Comparison of ENCODE assay signal across 18 cellular contexts in the genomic region with DNA sequence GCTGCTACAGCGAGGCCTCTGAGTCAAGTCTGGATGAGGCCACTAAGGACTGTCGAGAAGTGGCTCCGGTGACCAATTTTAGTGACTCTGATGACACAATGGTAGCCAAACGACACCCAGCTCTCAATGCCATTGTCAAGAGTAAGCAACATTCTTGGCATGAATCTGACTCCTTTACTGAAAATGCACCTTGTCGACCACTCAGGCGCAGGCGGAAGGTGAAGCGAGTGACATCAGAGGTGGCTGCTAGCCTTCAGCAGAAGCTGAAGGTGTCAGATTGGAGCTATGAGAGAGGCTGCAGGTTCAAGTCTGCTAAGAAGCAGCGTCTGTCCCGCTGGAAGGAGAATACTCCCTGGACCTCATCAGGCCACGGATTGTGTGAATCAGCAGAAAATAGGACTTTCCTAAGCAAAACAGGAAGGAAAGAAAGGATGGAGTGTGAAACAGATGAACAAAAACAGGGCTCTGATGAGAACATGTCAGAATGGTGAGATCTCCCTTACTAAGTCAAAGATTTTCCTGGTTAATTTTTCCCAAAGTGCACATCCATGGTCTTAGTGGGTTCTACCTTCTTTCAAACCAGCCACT. TPM values are rescaled to one million over a fixed set of nuclear protein-coding genes. Genes with fewer than 3 reads are reported as not detected.
DNase-seq lines count a peak whose midpoint lies in the region; ATAC-seq and TF ChIP-seq lines count a peak whose summit lies in the region.
"Had no signal": no experiment of that assay in that cellular context is flagged by ENCODE, and none has a peak within 500 bp of the region (broad histone marks: within the 10 kb centered on the region; RNA-seq: fewer than 3 reads in every experiment).

No MANE protein-coding gene starts in this region.

- H3K4me3 ChIP-seq in OCI-LY7 (ENCODE audit: low read depth, low read length, poor library complexity, severe bottlenecking) = peak overlapping the region; percentile 43
- peak overlapping the region in 1 of 4 donors; percentile 24 for H3K4me3 ChIP-seq in gastrocnemius medialis
- no peak overlapping the region for H3K4me3 ChIP-seq in tibial nerve
- H3K4me3 ChIP-seq: colonic mucosa had no signal

- H3K27me3 Mint-ChIP-seq in activated CD4-positive, alpha-beta T cell treated with anti-CD3 and anti-CD28 coated beads for 36 hours = no peaks in the 10 kb centered on the region
- no peaks in the 10 kb centered on the region for H3K27me3 Mint-ChIP-seq in effector memory CD8-positive, alpha-beta T cell

- in situ Hi-C loops in gastrocnemius medialis (cut with MboI; ENCODE audit: low sequenced_read_pairs in 4 of 4) = no loop called here

- no peak for DNase-seq in activated CD4-positive, alpha-beta T cell treated with anti-CD3 and anti-CD28 coated beads for 36 hours
- DNase-seq in activated CD4-positive, alpha-beta T cell treated with anti-CD3 and anti-CD28 coated beads for 1 hour = no peak
- no peak for DNase-seq in OCI-LY7 (ENCODE audit: low spot score)
- no peak for DNase-seq in effector memory CD8-positive, alpha-beta T cell
- DNase-seq in gastrocnemius medialis = no peak
- no peak for DNase-seq in cortex of kidney (lab: John Stamatoyannopoulos, UW)
- DNase-seq in tibial nerve (ENCODE audit: low spot score in 2 of 2) = no peak
- no peak for DNase-seq in GM19238 (ENCODE audit: insufficient read length, low spot score)
- DNase-seq: activated naive CD4-positive, alpha-beta T cell; colonic mucosa; foreskin fibroblast; GDM1; left cardiac atrium; NCI-H2081 treated with DMSO at 0.1 percent for 48 hours; stimulated activated CD4-positive, alpha-beta T cell treated with anti-CD3 and anti-CD28 coated beads, Interleukin-2, amount 100 ng/mL, for 24 hours had no signal

- H3K4me1 Mint-ChIP-seq in activated CD4-positive, alpha-beta T cell treated with anti-CD3 and anti-CD28 coated beads for 36 hours = peaks cover 67% of the 10 kb centered on the region
- peaks cover 50 to 79% of the 10 kb centered on the region in 2 donors for H3K4me1 Mint-ChIP-seq in effector memory CD8-positive, alpha-beta T cell (ENCODE audit: low read depth in 2 of 2)

- no peak for TF ChIP-seq EP300 in tibial nerve (IDR thresholded peaks at IDR 0.05)

- no peak overlapping the region for H3K27ac ChIP-seq in OCI-LY7 (ENCODE audit: low read depth, low read length, poor library complexity, severe bottlenecking)
- H3K27ac ChIP-seq in gastrocnemius medialis = peak overlapping the region in 3 of 4 donors; percentile 93 to 95 (median 95)
- H3K27ac ChIP-seq in tibial nerve = no peak overlapping the region
- H3K27ac ChIP-seq: colonic mucosa, parathyroid adenoma, VCaP had no signal

- ATAC-seq in activated CD4-positive, alpha-beta T cell treated with anti-CD3 and anti-CD28 coated beads for 36 hours = no peak
- no peak for ATAC-seq in effector memory CD8-positive, alpha-beta T cell (replicated peaks)
- no peak for ATAC-seq in gastrocnemius medialis
- ATAC-seq: left cardiac atrium, Panc1 had no signal

- H3K4me1 ChIP-seq in OCI-LY7 (ENCODE audit: insufficient read depth, low read length, poor library complexity, severe bottlenecking) = peaks cover 57% of the 10 kb centered on the region
- peaks cover 62% of the 10 kb centered on the region in 2 donors for H3K4me1 ChIP-seq in gastrocnemius medialis
- H3K4me1 ChIP-seq in tibial nerve = peaks cover 0 to 71% (median 41%) of the 10 kb centered on the region in 4 donors

- TF ChIP-seq CTCF in OCI-LY7 (conservative IDR thresholded peaks at IDR 0.05; ENCODE audit: low read length) (no peak), gastrocnemius medialis (IDR thresholded peaks at IDR 0.05 in 4 of 5, conservative IDR thresholded peaks at IDR 0.05 in 1 of 5) (no peak), tibial nerve (IDR thresholded peaks at IDR 0.05) (no peak)

- intact Hi-C loops in activated CD4-positive, alpha-beta T cell treated with anti-CD3 and anti-CD28 coated beads for 36 hours (cut with DNase I, micrococcal nuclease) = loop anchor here in 1 of 2 experiments (5.0 to 10.0 kb wide), 4 partner anchors 870 to 1303 kb away; partner anchors contain the start of genes AHSA1, CIPC, EIF2B2 and IRF2BPL
- intact Hi-C loops in OCI-LY7 (cut with micrococcal nuclease; ENCODE audit: unreplicated experiment) (no loop called here), gastrocnemius medialis (cut with DNase I; ENCODE audit: low total_unique reads) (loop anchor here (2.0 to 10.0 kb wide), 5 partner anchors 158 to 1160 kb away; partner anchors contain the start of gene IFT43)

- WGBS in tibial nerve, 2 donors = 92 to 93% methylated on average over 11 of the region's 11 CpGs

- no peak overlapping the region for H2AFZ ChIP-seq in OCI-LY7 (ENCODE audit: low read length)
- H2AFZ ChIP-seq: parathyroid adenoma had no signal

- H3K4me3 Mint-ChIP-seq in activated CD4-positive, alpha-beta T cell treated with anti-CD3 and anti-CD28 coated beads for 36 hours = peak overlapping the region; percentile 42
- H3K4me3 Mint-ChIP-seq in effector memory CD8-positive, alpha-beta T cell = peak overlapping the region; percentile 38 to 94

- no peaks in the 10 kb centered on the region for H3K9me2 ChIP-seq in OCI-LY7 (ENCODE audit: insufficient read depth, low read length)

- H3K36me3 ChIP-seq in OCI-LY7 (ENCODE audit: insufficient read depth, low read length) (peaks cover 57% of the 10 kb centered on the region), gastrocnemius medialis (peaks cover 0 to 25% of the 10 kb centered on the region in 2 donors), tibial nerve (peaks cover 0 to 28% (median 9%) of the 10 kb centered on the region in 3 donors)
- H3K36me3 ChIP-seq: colonic mucosa had no signal

- H3K9me3 ChIP-seq in OCI-LY7 (ENCODE audit: low read length) (0 out of 2 replicates have a peak, but pooled peaks cover 5% of the 10 kb centered on the region), gastrocnemius medialis (no peaks in the 10 kb centered on the region), tibial nerve (no peaks in the 10 kb centered on the region)
- H3K9me3 ChIP-seq: colonic mucosa had no signal

- peaks cover 10% of the 10 kb centered on the region for H3K9me3 Mint-ChIP-seq in activated CD4-positive, alpha-beta T cell treated with anti-CD3 and anti-CD28 coated beads for 36 hours (ENCODE audit: low read depth)
- H3K9me3 Mint-ChIP-seq in effector memory CD8-positive, alpha-beta T cell = no peaks in the 10 kb centered on the region

- H4K20me1 ChIP-seq in OCI-LY7 (ENCODE audit: insufficient read depth, low read length) = peaks cover 35% of the 10 kb centered on the region

- TF ChIP-seq POLR2A in gastrocnemius medialis (IDR thresholded peaks at IDR 0.05) (no peak), tibial nerve (IDR thresholded peaks at IDR 0.05) (no peak)

- peaks cover 53% of the 10 kb centered on the region for H3K36me3 Mint-ChIP-seq in activated CD4-positive, alpha-beta T cell treated with anti-CD3 and anti-CD28 coated beads for 36 hours (ENCODE audit: low read depth)
- peaks cover 29% of the 10 kb centered on the region for H3K36me3 Mint-ChIP-seq in effector memory CD8-positive, alpha-beta T cell (ENCODE audit: insufficient read depth)

- no peak overlapping the region for H3K27ac Mint-ChIP-seq in activated CD4-positive, alpha-beta T cell treated with anti-CD3 and anti-CD28 coated beads for 36 hours
- peak overlapping the region in 1 of 2 donors; percentile 35 for H3K27ac Mint-ChIP-seq in effector memory CD8-positive, alpha-beta T cell

- BruUV-seq in OCI-LY7 (replicated peaks; lab: Mats Ljungman, UMichigan) = no TSS peak

- CTCF ChIA-PET in activated CD4-positive, alpha-beta T cell treated with anti-CD3 and anti-CD28 coated beads for 36 hours (lab: Charles Lee) = interaction anchor here (0.6 kb wide), 1 partner anchor 11 kb away, joined by 3 read pairs; no protein-coding TSS in a partner anchor
- CTCF ChIA-PET in OCI-LY7 (lab: Charles Lee; ENCODE audit: unreplicated experiment) = no interaction called here

- H3K4me2 ChIP-seq in OCI-LY7 (ENCODE audit: low read length) = peak overlapping the region; percentile 92

- H3K27me3 ChIP-seq in gastrocnemius medialis (no peaks in the 10 kb centered on the region), tibial nerve (peaks cover 0 to 3% of the 10 kb centered on the region in 2 donors)
- H3K27me3 ChIP-seq: colonic mucosa had no signal

- POLR2A ChIA-PET in activated CD4-positive, alpha-beta T cell treated with anti-CD3 and anti-CD28 coated beads for 36 hours (lab: Charles Lee) = no interaction called here
- POLR2A ChIA-PET in OCI-LY7 (lab: Charles Lee) = interaction anchor here (0.9 kb wide), 1 partner anchor 25 kb away, joined by 3 read pairs; no protein-coding TSS in a partner anchor

- peaks cover 64% of the 10 kb centered on the region for H3K79me2 ChIP-seq in OCI-LY7 (ENCODE audit: insufficient read depth, low read depth, low read length)

RNA-seq across cellular contexts. Expression of gene GPATCH2L, which starts 2.9 kb away (rescaled TPM):
- 10 to 100 TPM; 43.0 to 47.2 TPM for total RNA-seq in activated CD4-positive, alpha-beta T cell treated with anti-CD3 and anti-CD28 coated beads for 36 hours
- 41.9 and 70.4 TPM in 2 replicates for total RNA-seq in OCI-LY7 (2014; rRNA removed; shearing (Covaris generic))
- total RNA-seq in OCI-LY7 (2022) (59.0 and 67.2 TPM in 2 replicates), gastrocnemius medialis (10 to 100 TPM; 24.6 to 63.5 (median 41.9) TPM), tibial nerve (10 to 100 TPM; 56.1 to 76.8 (median 71.7) TPM)

Comparison
In these comparisons a context has a peak if more than half of its experiments do, and no peak if none do; other contexts are left out.
1. H3K27ac ChIP-seq: peak in gastrocnemius medialis (3 of 4); none in OCI-LY7 (single experiment) and tibial nerve (0 of 4).